15 cellular contexts compared by ENCODE assay signal in the genomic region with DNA sequence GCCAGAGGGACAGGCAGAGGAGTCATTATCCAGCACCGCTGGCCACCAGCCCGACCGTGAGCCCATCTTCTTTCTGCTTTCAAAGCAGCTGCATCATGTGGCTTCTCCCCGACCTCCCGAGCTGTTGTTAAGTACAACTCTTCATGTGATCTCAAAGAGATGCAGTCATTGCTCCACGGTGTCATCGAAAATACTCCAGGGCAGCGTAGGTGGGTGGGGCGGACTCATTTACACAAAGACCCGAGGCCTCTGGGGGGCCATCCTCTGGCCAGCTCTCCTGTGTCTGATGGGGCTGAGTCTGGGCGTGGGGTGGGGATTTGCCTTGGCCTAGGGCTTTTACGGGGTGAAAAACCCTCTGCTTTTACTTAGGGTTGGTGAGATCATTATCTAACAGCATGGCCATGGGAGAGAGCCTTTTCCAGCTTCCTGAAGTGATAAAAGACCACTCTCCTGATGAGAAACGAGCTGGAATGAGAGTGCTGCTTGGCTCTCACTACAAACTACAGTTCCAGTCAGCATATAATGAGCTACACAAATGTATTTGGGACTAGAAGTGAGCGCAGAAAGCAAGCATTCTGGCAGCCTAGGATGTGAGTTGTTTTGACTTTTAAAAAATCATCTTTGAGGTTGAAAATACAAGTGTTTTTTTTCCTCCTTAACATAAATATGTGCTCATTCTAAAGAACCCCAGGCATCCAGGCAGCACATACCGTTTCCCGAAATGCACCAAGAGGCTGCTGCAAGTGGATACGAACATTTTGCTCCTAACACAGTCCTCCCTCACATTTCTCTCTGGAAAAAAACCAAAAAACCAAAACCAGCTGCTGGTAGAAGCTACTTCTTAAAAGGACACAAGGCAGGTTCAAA.
DNase-seq lines count a peak whose midpoint lies in the region; ATAC-seq, FAIRE-seq and TF ChIP-seq lines count a peak whose summit lies in the region.
"Had no signal": no experiment of that assay in that cellular context is flagged by ENCODE, and none has a peak within 500 bp of the region (broad histone marks: within the 10 kb centered on the region; RNA-seq: fewer than 3 reads in every experiment).

No MANE protein-coding gene starts in this region.

- no peak for TF ChIP-seq POLR2A in uterus (IDR thresholded peaks at IDR 0.05)
- no peak for TF ChIP-seq POLR2A in H54 (IDR thresholded peaks at IDR 0.05; ENCODE audit: low read depth, low read length)

- peaks cover 43% of the 10 kb centered on the region for H3K4me1 Mint-ChIP-seq in osteocyte (ENCODE audit: unreplicated experiment)

- peaks cover 13% of the 10 kb centered on the region for H3K27me3 Mint-ChIP-seq in osteocyte (ENCODE audit: unreplicated experiment)

- intact Hi-C loops in Right ventricle myocardium superior (cut with DNase I) = no loop called here
- intact Hi-C loops in uterus (cut with DNase I; ENCODE audit: low total_unique reads) = no loop called here

- no peaks in the 10 kb centered on the region for H3K27me3 ChIP-seq in right atrium auricular region
- H3K27me3 ChIP-seq in uterus = no peaks in the 10 kb centered on the region
- H3K27me3 ChIP-seq: right lobe of liver, SJSA1 had no signal

- TF ChIP-seq CTCF in right atrium auricular region (IDR thresholded peaks at IDR 0.05) = no peak
- no peak for TF ChIP-seq CTCF in fibroblast of pulmonary artery (IDR thresholded peaks at IDR 0.05; ENCODE audit: low read length, missing control alignments)
- no peak for TF ChIP-seq CTCF in osteocyte (IDR thresholded peaks at IDR 0.05)
- TF ChIP-seq CTCF in uterus (IDR thresholded peaks at IDR 0.05) = no peak
- no peak for TF ChIP-seq CTCF in RWPE1 (conservative IDR thresholded peaks at IDR 0.05; ENCODE audit: low read depth)

- peak; percentile 62 for DNase-seq in Right ventricle myocardium superior
- no peak for DNase-seq in right atrium auricular region (ENCODE audit: low spot score)
- peak; percentile 6 for DNase-seq in fibroblast of pulmonary artery (ENCODE audit: low read depth)
- DNase-seq in osteocyte (ENCODE audit: extremely low spot score, unreplicated experiment) = peak; percentile 73
- peak; percentile 68 to 79 for DNase-seq in uterus
- no peak for DNase-seq in AG08396 (ENCODE audit: low spot score)
- DNase-seq in RWPE1 (ENCODE audit: low spot score) = no peak
- no peak for DNase-seq in H54 (ENCODE audit: insufficient read length, low spot score)
- DNase-seq: amniotic stem cell; effector memory CD8-positive, alpha-beta T cell; NCI-H526 treated with DMSO at 0.1 percent for 48 hours; right lobe of liver had no signal

- H3K9me3 ChIP-seq in right atrium auricular region = no peaks in the 10 kb centered on the region
- H3K9me3 ChIP-seq in uterus = no peaks in the 10 kb centered on the region
- H3K9me3 ChIP-seq: right lobe of liver, SJSA1 had no signal

- no peak for FAIRE-seq in H54 (lab: Jason Lieb, UNC)
- FAIRE-seq: HTR-8/SVneo had no signal

- H3K36me3 ChIP-seq in right atrium auricular region (no peaks in the 10 kb centered on the region), uterus (no peaks in the 10 kb centered on the region)
- H3K36me3 ChIP-seq: right lobe of liver, SJSA1 had no signal

- no peaks in the 10 kb centered on the region for H3K9me3 Mint-ChIP-seq in osteocyte (ENCODE audit: unreplicated experiment)
- H3K9me3 Mint-ChIP-seq: effector memory CD8-positive, alpha-beta T cell had no signal

- POLR2A ChIA-PET in RWPE1 (lab: Yijun Ruan, JAX; ENCODE audit: low non-redundant PET) = interaction anchor here (0.6 kb wide), 1 partner anchor 98 kb away, joined by 3 read pairs; no protein-coding TSS in a partner anchor

- H3K4me3 Mint-ChIP-seq in osteocyte (ENCODE audit: unreplicated experiment) = no peak overlapping the region
- H3K4me3 Mint-ChIP-seq: effector memory CD8-positive, alpha-beta T cell had no signal

- H3K4me3 ChIP-seq in right atrium auricular region (no peak overlapping the region), fibroblast of pulmonary artery (replicated peaks; ENCODE audit: low read depth, low read length) (no peak overlapping the region), uterus (no peak overlapping the region)
- H3K4me3 ChIP-seq: right lobe of liver, SJSA1 had no signal

- peaks cover 0 to 16% of the 10 kb centered on the region in 2 donors for H3K4me1 ChIP-seq in right atrium auricular region
- peaks cover 4 to 14% of the 10 kb centered on the region in 2 donors for H3K4me1 ChIP-seq in uterus

- peak; percentile 6 for ATAC-seq in Right ventricle myocardium superior (ENCODE audit: poor library complexity)
- ATAC-seq: effector memory CD8-positive, alpha-beta T cell; right lobe of liver had no signal

- H3K27ac Mint-ChIP-seq in osteocyte (ENCODE audit: unreplicated experiment) = peak overlapping the region; percentile 52

- H3K36me3 Mint-ChIP-seq in osteocyte (ENCODE audit: unreplicated experiment) = no peaks in the 10 kb centered on the region

- CTCF ChIA-PET in RWPE1 (lab: Yijun Ruan, JAX) = no interaction called here

- H3K27ac ChIP-seq in right atrium auricular region (no peak overlapping the region), uterus (peak overlapping the region; percentile 88 to 93), RWPE1 (no peak overlapping the region)
- H3K27ac ChIP-seq: right lobe of liver, SJSA1, VCaP had no signal

Comparison
In these comparisons a context has a peak if more than half of its experiments do, and no peak if none do; other contexts are left out.
1. DNase-seq: peak in Right ventricle myocardium superior (single experiment), fibroblast of pulmonary artery (single experiment), osteocyte (single experiment) and uterus (2 of 2); none in right atrium auricular region (single experiment), AG08396 (single experiment), RWPE1 (single experiment) and H54 (single experiment).
2. H3K27ac ChIP-seq: peak in uterus (2 of 2); none in right atrium auricular region (0 of 2) and RWPE1 (single experiment).